11 cellular contexts compared by ENCODE assay signal in genomic region chr18:23143059-23143831, GRCh38. TPM values are rescaled to one million over a fixed set of nuclear protein-coding genes. Genes with fewer than 3 reads are reported as not detected.
A peak's percentile ranks its signal among the peaks of the same experiment; 100 is the strongest.
DNase-seq lines count a peak whose midpoint lies in the region; TF ChIP-seq lines count a peak whose summit lies in the region.
"Had no signal": no experiment of that assay in that cellular context is flagged by ENCODE, and none has a peak within 500 bp of the region (broad histone marks: within the 10 kb centered on the region; RNA-seq: fewer than 3 reads in every experiment).

No MANE protein-coding gene starts in this region.

- H3K27me3 ChIP-seq in mammary epithelial cell (ENCODE audit: insufficient read depth, low read length) (no peaks in the 10 kb centered on the region), mesenchymal stem cell (ENCODE audit: control insufficient read depth in 1 of 2, insufficient read depth in 1 of 2, low read length in 2 of 2) (no peaks in the 10 kb centered on the region), neural progenitor cell (peaks cover 3% of the 10 kb centered on the region)

- H2BK120ac ChIP-seq in mesenchymal stem cell (ENCODE audit: low read depth, low read length), result peak overlapping the region; percentile 95

- in situ Hi-C loops in mammary epithelial cell (cut with MboI; ENCODE audit: low sequenced_read_pairs in 2 of 2), result no loop called here

- H4K8ac ChIP-seq in mesenchymal stem cell (ENCODE audit: low read length), result peak overlapping the region; percentile 100

- peaks cover 2% of the 10 kb centered on the region for H3K36me3 Mint-ChIP-seq in neural progenitor cell

- peak overlapping the region; percentile 81 to 98 for H3K4ac ChIP-seq in mesenchymal stem cell (ENCODE audit: low read depth in 1 of 2, low read length in 2 of 2)

- H3K4me2 ChIP-seq in mammary epithelial cell (ENCODE audit: insufficient read depth, low read depth, low read length), result peak overlapping the region; percentile 14
- no peak overlapping the region for H3K4me2 ChIP-seq in mesenchymal stem cell (ENCODE audit: low read length, poor library complexity, severe bottlenecking)
- H3K4me2 ChIP-seq in neural progenitor cell, result no peak overlapping the region

- H3K14ac ChIP-seq in mesenchymal stem cell (ENCODE audit: low read length in 2 of 2), result peak overlapping the region in 1 of 2 experiments; percentile 95

- peak overlapping the region; percentile 99 for H4K91ac ChIP-seq in mesenchymal stem cell (ENCODE audit: low read length)

- dilution Hi-C loops in mammary epithelial cell (cut with HindIII; ENCODE audit: low sequenced_read_pairs), result no loop called here

- peak overlapping the region; percentile 59 for H2AK5ac ChIP-seq in mesenchymal stem cell (ENCODE audit: low read length, severe bottlenecking)

- H2BK5ac ChIP-seq in mesenchymal stem cell (ENCODE audit: low read depth, low read length, poor library complexity, severe bottlenecking), result no peak overlapping the region

- peak overlapping the region; percentile 82 for H2BK15ac ChIP-seq in mesenchymal stem cell (ENCODE audit: low read depth, poor library complexity, severe bottlenecking)

- no TSS peak for BruUV-seq in mammary epithelial cell (replicated peaks; lab: Mats Ljungman, UMichigan)

- H3K9me3 ChIP-seq in mammary epithelial cell (replicated peaks; ENCODE audit: insufficient read depth, low read length), result no peaks in the 10 kb centered on the region
- no peaks in the 10 kb centered on the region for H3K9me3 ChIP-seq in mesenchymal stem cell (ENCODE audit: control insufficient read depth, low read length)
- H3K9me3 ChIP-seq in neural progenitor cell (ENCODE audit: low read depth), result no peaks in the 10 kb centered on the region

- H3K18ac ChIP-seq in mesenchymal stem cell (ENCODE audit: low read depth in 1 of 2, low read length in 2 of 2), result peak overlapping the region; percentile 96 to 99

- no peak overlapping the region for H3K9ac ChIP-seq in mammary epithelial cell (ENCODE audit: insufficient read depth, low read length)
- H3K9ac ChIP-seq in mesenchymal stem cell (ENCODE audit: low read length), result peak overlapping the region; percentile 34
- H3K9ac ChIP-seq in neural progenitor cell, result no peak overlapping the region

- peak overlapping the region in 1 of 2 experiments; percentile 57 for H3K23ac ChIP-seq in mesenchymal stem cell (ENCODE audit: low read length in 2 of 2)

- H3K36me3 ChIP-seq in mammary epithelial cell (ENCODE audit: insufficient read depth, low read length) (no peaks in the 10 kb centered on the region), mesenchymal stem cell (ENCODE audit: control insufficient read depth in 1 of 2, insufficient read depth in 2 of 2, low read depth in 1 of 2, low read length in 2 of 2) (peaks cover 1 to 8% of the 10 kb centered on the region in 2 experiments), neural progenitor cell (no peaks in the 10 kb centered on the region)

- H4K20me1 ChIP-seq in mammary epithelial cell (ENCODE audit: insufficient read depth, low read length) (no peaks in the 10 kb centered on the region), neural progenitor cell (ENCODE audit: low read depth) (peaks cover 6% of the 10 kb centered on the region)

- TF ChIP-seq CTCF in AG10803 (conservative IDR thresholded peaks at IDR 0.05; ENCODE audit: low read length) (no peak), mammary epithelial cell (conservative IDR thresholded peaks at IDR 0.05 in 1 of 2, IDR thresholded peaks at IDR 0.05 in 1 of 2; ENCODE audit: extremely low read depth in 1 of 2, insufficient read depth in 1 of 2, low read depth in 1 of 2, low read length in 2 of 2) (no peak), neural progenitor cell (IDR thresholded peaks at IDR 0.05) (no peak)

- no peak overlapping the region for H3K4me3 Mint-ChIP-seq in neural progenitor cell
- H3K4me3 Mint-ChIP-seq: neural crest cell had no signal

- H2AFZ ChIP-seq in mammary epithelial cell (ENCODE audit: low read depth, low read length) (peak overlapping the region; percentile 75), mesenchymal stem cell (ENCODE audit: low read depth, low read length) (no peak overlapping the region), neural progenitor cell (replicated peaks) (no peak overlapping the region)

- H3K4me1 Mint-ChIP-seq in neural progenitor cell, result peaks cover 41% of the 10 kb centered on the region

- H3K27ac ChIP-seq in mammary epithelial cell (ENCODE audit: insufficient read depth, low read depth, low read length) (peak overlapping the region; percentile 5), mesenchymal stem cell (ENCODE audit: low read length, poor library complexity, severe bottlenecking) (no peak overlapping the region), neural progenitor cell (no peak overlapping the region)

- no peak overlapping the region for H3K4me3 ChIP-seq in AG10803 (ENCODE audit: low read length)
- H3K4me3 ChIP-seq in mammary epithelial cell (replicated peaks in 1 of 3; ENCODE audit: insufficient read depth in 1 of 3, low read depth in 2 of 3, low read length in 3 of 3), result no peak overlapping the region
- peak overlapping the region in 1 of 2 experiments; percentile 33 for H3K4me3 ChIP-seq in mesenchymal stem cell (ENCODE audit: insufficient read depth in 1 of 2, low read depth in 1 of 2, low read length in 2 of 2)
- H3K4me3 ChIP-seq in neural progenitor cell, result no peak overlapping the region

- no peak overlapping the region for H3K27ac Mint-ChIP-seq in neural progenitor cell

- DNase-seq in AG10803 (ENCODE audit: low read depth) (peak; percentile 63), Kasumi-1 (lab: John Stamatoyannopoulos, UW) (peak; percentile 76 to 77), mammary epithelial cell (peak; percentile 80), mesenchymal stem cell (peak; percentile 79), neural progenitor cell (ENCODE audit: low spot score) (no peak), NCI-H1694 treated with DMSO at 0.1 percent for 48 hours (lab: John Stamatoyannopoulos, UW) (no peak), NCI-H526 treated with DMSO at 0.1 percent for 48 hours (lab: John Stamatoyannopoulos, UW) (no peak), DMS 273 (lab: John Stamatoyannopoulos, UW; ENCODE audit: unreplicated experiment) (no peak)
- DNase-seq: activated gamma-delta T cell treated with Interleukin-2 at 50 U/mL for 16 hours, KG1 had no signal

- intact Hi-C loops in mammary epithelial cell (cut with micrococcal nuclease), result no loop called here

- CTCF ChIA-PET in mammary epithelial cell (lab: Charles Lee; ENCODE audit: low non-redundant PET), result interaction anchor here (0.5 kb wide), 1 partner anchor 355 kb away, joined by 3 read pairs; no protein-coding TSS in a partner anchor

- H3K4me1 ChIP-seq in mammary epithelial cell (ENCODE audit: insufficient read depth, low read length) (peaks cover 24% of the 10 kb centered on the region), mesenchymal stem cell (ENCODE audit: control insufficient read depth, insufficient read depth, low read depth, low read length) (peaks cover 26% of the 10 kb centered on the region), neural progenitor cell (peaks cover 16% of the 10 kb centered on the region)

- peaks cover 8% of the 10 kb centered on the region for H3F3A ChIP-seq in neural progenitor cell (ENCODE audit: low read depth)

- WGBS in mammary epithelial cell (ENCODE audit: low coverage, missing lambda C conversion rate), result 14% methylated on average over 10 of the region's 10 CpGs
- WGBS in mesenchymal stem cell, result 54% methylated on average over 10 of the region's 10 CpGs

- peaks cover 49% of the 10 kb centered on the region for H3K79me1 ChIP-seq in mesenchymal stem cell (replicated peaks; ENCODE audit: low read length, poor library complexity, severe bottlenecking)

- H3K79me2 ChIP-seq in mammary epithelial cell (ENCODE audit: insufficient read depth, low read length) (peaks cover 5% of the 10 kb centered on the region), neural progenitor cell (ENCODE audit: low read depth) (peaks cover 54% of the 10 kb centered on the region)

- H3K9me3 Mint-ChIP-seq in neural progenitor cell, result no peaks in the 10 kb centered on the region
- H3K9me3 Mint-ChIP-seq: neural crest cell had no signal

- peaks cover 8% of the 10 kb centered on the region for H3K27me3 Mint-ChIP-seq in neural progenitor cell (ENCODE audit: insufficient read depth, low read depth)

- H2BK12ac ChIP-seq in mesenchymal stem cell (ENCODE audit: low read length in 2 of 2), result peak overlapping the region; percentile 96 to 100

RNA-seq across cellular contexts. Expression of gene CABLES1, which starts 8.0 kb away (rescaled TPM):
- total RNA-seq in mammary epithelial cell, result 1 to 10 TPM; 2.7 to 2.8 TPM
- polyA plus RNA-seq in mammary epithelial cell, result 1.9 TPM
- polyA minus RNA-seq in mammary epithelial cell, result 6.5 TPM
- 8.1 TPM for polyA plus RNA-seq in mesenchymal stem cell (2013, experiment 1 of 2)
- 8.9 TPM for polyA plus RNA-seq in mesenchymal stem cell (2013, experiment 2 of 2)
- 2.8 and 3.7 TPM in 2 replicates for total RNA-seq in neural progenitor cell (ENCODE audit: low replicate concordance)

Comparison
In these comparisons a context has a peak if more than half of its experiments do, and no peak if none do; other contexts are left out.
1. DNase-seq: peak in AG10803 (single experiment), Kasumi-1 (2 of 2), mammary epithelial cell (single experiment) and mesenchymal stem cell (single experiment); none in neural progenitor cell (single experiment), NCI-H1694 treated with DMSO at 0.1 percent for 48 hours (single experiment), NCI-H526 treated with DMSO at 0.1 percent for 48 hours (single experiment) and DMS 273 (single experiment).